Comparison of ENCODE assay signal across 8 cellular contexts in genomic region chr6:151239603-151240035, GRCh38. TPM values are rescaled to one million over a fixed set of nuclear protein-coding genes. Genes with fewer than 3 reads are reported as not detected.
DNase-seq lines count a peak whose midpoint lies in the region; ATAC-seq and TF ChIP-seq lines count a peak whose summit lies in the region.

Gene AKAP12 (plus strand): TSS chr6:151239967. CDS start chr6:151240563, 596 bp downstream.

- TF ChIP-seq CTCF in esophagus muscularis mucosa (IDR thresholded peaks at IDR 0.05) (no peak), vagina (IDR thresholded peaks at IDR 0.05) (no peak)

- H3K4me3 ChIP-seq in SJSA1 (peak within 1 kb of the TSS; percentile 47), esophagus muscularis mucosa (peak within 1 kb of the TSS; percentile 80 to 95 (median 88)), muscle layer of colon (ENCODE audit: low read depth in 1 of 2, low read length in 2 of 2) (peak within 1 kb of the TSS; percentile 93 to 94), vagina (peak within 1 kb of the TSS; percentile 77 to 90)

- in situ Hi-C loops in Caki2 (cut with HindIII; ENCODE audit: low pct_unique_long_range_greater_than_20kb, low sequenced_read_pairs), result no loop called here

- 20% methylated on average over 8 of the region's 23 CpGs for WGBS in esophagus muscularis mucosa

- ATAC-seq in HG02970 (IDR thresholded peaks at IDR 0.05; ENCODE audit: low FRiP score, unreplicated experiment), result no peak

- peak within 1 kb of the TSS; percentile 95 for H3K9ac ChIP-seq in muscle layer of colon (ENCODE audit: low read length)

- H3K27ac ChIP-seq in SJSA1 (no peak within 1 kb of the TSS), esophagus muscularis mucosa (replicated peaks in 1 of 4) (peak within 1 kb of the TSS; percentile 95 to 98 (median 97)), muscle layer of colon (ENCODE audit: low read depth, low read length) (peak within 1 kb of the TSS; percentile 91), vagina (peak within 1 kb of the TSS; percentile 93)

- peaks cover 8% of the 10 kb centered on the region; the same call in 1 of the 2 replicates for H3K27me3 ChIP-seq in SJSA1 (replicated peaks)
- no peaks in the 10 kb centered on the region for H3K27me3 ChIP-seq in esophagus muscularis mucosa
- no peaks in the 10 kb centered on the region for H3K27me3 ChIP-seq in muscle layer of colon (ENCODE audit: control insufficient read depth in 1 of 2, insufficient read depth in 2 of 2, low read length in 2 of 2)
- H3K27me3 ChIP-seq in vagina, result no peaks in the 10 kb centered on the region

- TF ChIP-seq POLR2A in esophagus muscularis mucosa (IDR thresholded peaks at IDR 0.05; ENCODE audit: low read depth) (no peak), vagina (IDR thresholded peaks at IDR 0.05) (no peak)

- H3K9me3 ChIP-seq in SJSA1 (replicated peaks) (no peaks in the 10 kb centered on the region), esophagus muscularis mucosa (no peaks in the 10 kb centered on the region), muscle layer of colon (ENCODE audit: low read length) (no peaks in the 10 kb centered on the region), vagina (no peaks in the 10 kb centered on the region)

- peak; percentile 80 for TF ChIP-seq EP300 in esophagus muscularis mucosa (IDR thresholded peaks at IDR 0.05)

- intact Hi-C loops in esophagus muscularis mucosa (cut with DNase I) (loop anchor here (2.0 to 10.0 kb wide), 2 partner anchors 83 to 225 kb away; no protein-coding TSS in a partner anchor), vagina (cut with DNase I) (loop anchor here (5.0 kb wide), 2 partner anchors 88 to 172 kb away; no protein-coding TSS in a partner anchor)

- no peaks in the 10 kb centered on the region for H3K36me3 ChIP-seq in SJSA1
- H3K36me3 ChIP-seq in esophagus muscularis mucosa, result no peaks in the 10 kb centered on the region
- H3K36me3 ChIP-seq in muscle layer of colon (ENCODE audit: insufficient read depth, low read length), result no peaks in the 10 kb centered on the region
- no peaks in the 10 kb centered on the region for H3K36me3 ChIP-seq in vagina

- H3K4me1 ChIP-seq in SJSA1 (replicated peaks), result peaks cover 7% of the 10 kb centered on the region
- peaks cover 0 to 41% (median 36%) of the 10 kb centered on the region in 4 donors for H3K4me1 ChIP-seq in esophagus muscularis mucosa
- peaks cover 8% of the 10 kb centered on the region for H3K4me1 ChIP-seq in muscle layer of colon (ENCODE audit: insufficient read depth, low read length)
- H3K4me1 ChIP-seq in vagina, result peaks cover 4% of the 10 kb centered on the region

- DNase-seq in Caki2 (ENCODE audit: low read depth), result no peak
- no peak for DNase-seq in SJSA1 (ENCODE audit: low read depth in 1 of 2, low spot score in 2 of 2)
- no peak for DNase-seq in esophagus muscularis mucosa (ENCODE audit: extremely low spot score)
- DNase-seq in vagina (ENCODE audit: extremely low spot score in 2 of 2), result peak in 1 of 2 donors; percentile 92
- no peak for DNase-seq in NAMALWA (ENCODE audit: low spot score)
- DNase-seq in NCI-H2107 (lab: John Stamatoyannopoulos, UW), result no peak

RNA-seq across cellular contexts. Expression of gene AKAP12, which starts in this region (rescaled TPM):
- total RNA-seq in Caki2 (2014; rRNA removed; shearing (Covaris generic); ENCODE audit: low replicate concordance), result 31.4 and 34.4 TPM in 2 replicates
- 5.3 and 5.9 TPM in 2 replicates for total RNA-seq in SJSA1 (2014; rRNA removed; shearing (Covaris generic))
- total RNA-seq in esophagus muscularis mucosa, result 100 to 1,000 TPM; 108 to 215 (median 187) TPM
- total RNA-seq in vagina, result 88.1 TPM
